ENCODE assay signal across 9 cellular contexts in genomic region chr1:6447016-6447817, GRCh38. TPM values are rescaled to one million over a fixed set of nuclear protein-coding genes. Genes with fewer than 3 reads are reported as not detected.
DNase-seq lines count a peak whose midpoint lies in the region; ATAC-seq, FAIRE-seq and TF ChIP-seq lines count a peak whose summit lies in the region.
"Had no signal": no experiment of that assay in that cellular context is flagged by ENCODE, and none has a peak within 500 bp of the region (broad histone marks: within the 10 kb centered on the region; RNA-seq: fewer than 3 reads in every experiment).

No MANE protein-coding gene starts in this region.

- TF ChIP-seq POLR2A in uterus (IDR thresholded peaks at IDR 0.05), result no peak

- no peak for FAIRE-seq in pancreas (lab: Jason Lieb, UNC)
- FAIRE-seq: TTC549 had no signal

- WGBS in ectodermal cell, 2 experiments, result 1% methylated on average over 67 of the region's 67 CpGs
- 11 to 12% methylated on average over 53 to 67 of the region's 67 CpGs for WGBS in pancreas, 2 donors

- TF ChIP-seq CTCF in GM13977 (IDR thresholded peaks at IDR 0.05; ENCODE audit: extremely low read depth, insufficient read depth, missing control alignments), result peak; percentile 3
- no peak for TF ChIP-seq CTCF in pancreas (IDR thresholded peaks at IDR 0.05)
- no peak for TF ChIP-seq CTCF in uterus (IDR thresholded peaks at IDR 0.05)

- intact Hi-C loops in pancreas (cut with DNase I) (no loop called here), uterus (cut with DNase I; ENCODE audit: low total_unique reads) (no loop called here)

- ATAC-seq in pancreas, result peak in 3 of 4 donors; percentile 3 to 11 (median 9)
- ATAC-seq in GM19023 (IDR thresholded peaks at IDR 0.05; ENCODE audit: unreplicated experiment), result no peak

- peaks cover 49% of the 10 kb centered on the region for H3K27me3 Mint-ChIP-seq in T-helper 2 cell treated with Interferon-gamma antibody and Interleukin-4, amounts not matched to agents 5 μg/mL and 100 μg/mL, for 36 hours (ENCODE audit: low read depth)

- H3K36me3 Mint-ChIP-seq in T-helper 2 cell treated with Interferon-gamma antibody and Interleukin-4, amounts not matched to agents 5 μg/mL and 100 μg/mL, for 36 hours (ENCODE audit: low read depth), result no peaks in the 10 kb centered on the region

- H3K4me1 ChIP-seq in ectodermal cell (ENCODE audit: control insufficient read depth, insufficient read depth, low read length), result peaks cover 31% of the 10 kb centered on the region
- peaks cover 0 to 3% (median 0%) of the 10 kb centered on the region in 3 donors for H3K4me1 ChIP-seq in pancreas
- peaks cover 0 to 13% of the 10 kb centered on the region in 2 donors for H3K4me1 ChIP-seq in uterus

- no peak overlapping the region for H3K27ac Mint-ChIP-seq in T-helper 2 cell treated with Interferon-gamma antibody and Interleukin-4, amounts not matched to agents 5 μg/mL and 100 μg/mL, for 36 hours

- peaks cover 5% of the 10 kb centered on the region for H3K4me1 Mint-ChIP-seq in T-helper 2 cell treated with Interferon-gamma antibody and Interleukin-4, amounts not matched to agents 5 μg/mL and 100 μg/mL, for 36 hours (ENCODE audit: low read depth)

- no peaks in the 10 kb centered on the region for H3K9me3 ChIP-seq in ectodermal cell (ENCODE audit: control insufficient read depth, low read length)
- no peaks in the 10 kb centered on the region for H3K9me3 ChIP-seq in pancreas
- no peaks in the 10 kb centered on the region for H3K9me3 ChIP-seq in uterus

- H3K36me3 ChIP-seq in ectodermal cell (ENCODE audit: control insufficient read depth, insufficient read depth, low read length) (no peaks in the 10 kb centered on the region), pancreas (no peaks in the 10 kb centered on the region), uterus (no peaks in the 10 kb centered on the region)

- in situ Hi-C loops in GM13977 (cut with MboI; ENCODE audit: low pct_unique_long_range_greater_than_20kb, low sequenced_read_pairs, unreplicated experiment), result no loop called here

- H3K4me3 ChIP-seq in ectodermal cell (ENCODE audit: insufficient read depth, low read depth, low read length) (peak overlapping the region; percentile 37), pancreas (peak overlapping the region in 1 of 4 donors; percentile 31), uterus (no peak overlapping the region)

- H3K27me3 ChIP-seq in ectodermal cell (ENCODE audit: control insufficient read depth, insufficient read depth, low read length, poor library complexity, severe bottlenecking) (peaks cover 53% of the 10 kb centered on the region), pancreas (no peaks in the 10 kb centered on the region), uterus (peaks cover 0 to 18% of the 10 kb centered on the region in 2 donors)

- no peak overlapping the region for H3K27ac ChIP-seq in ectodermal cell (ENCODE audit: insufficient read depth, low read depth, low read length, poor library complexity, severe bottlenecking)
- no peak overlapping the region for H3K27ac ChIP-seq in pancreas
- no peak overlapping the region for H3K27ac ChIP-seq in uterus

- DNase-seq in GM13977 (ENCODE audit: low spot score) (no peak), NCI-H1105 treated with DMSO at 0.1 percent for 48 hours (lab: John Stamatoyannopoulos, UW) (peak; percentile 40), pancreas (peak in 1 of 6 donors; percentile 33), uterus (no peak)
- DNase-seq in T-helper 2 cell treated with Interferon-gamma antibody and Interleukin-4, amounts not matched to agents 5 μg/mL and 100 μg/mL, for 36 hours (ENCODE audit: low spot score), result no peak
- DNase-seq: NCI-H446 treated with DMSO at 0.1 percent for 48 hours had no signal

- no peak overlapping the region for H3K4me3 Mint-ChIP-seq in T-helper 2 cell treated with Interferon-gamma antibody and Interleukin-4, amounts not matched to agents 5 μg/mL and 100 μg/mL, for 36 hours

- H3K9me3 Mint-ChIP-seq in T-helper 2 cell treated with Interferon-gamma antibody and Interleukin-4, amounts not matched to agents 5 μg/mL and 100 μg/mL, for 36 hours, result no peaks in the 10 kb centered on the region

RNA-seq across cellular contexts. Expression of gene TNFRSF25, which starts 18.8 kb away (rescaled TPM):
- 19.9 TPM for polyA plus RNA-seq in ectodermal cell (2013, experiment 1 of 4)
- 18.6 TPM for polyA plus RNA-seq in ectodermal cell (2013, experiment 2 of 4)
- polyA plus RNA-seq in ectodermal cell (2013, experiment 3 of 4), result 21.4 TPM
- 28.5 TPM for polyA plus RNA-seq in ectodermal cell (2013, experiment 4 of 4)
- total RNA-seq in pancreas, result 1 to 10 TPM in 5 of 6 donors, under 1 TPM in 1; 0.98 to 2.9 (median 2.4) TPM
- polyA plus RNA-seq in pancreas, result 10 to 100 TPM; 13.4 to 26.7 TPM
- total RNA-seq in uterus, result 10 to 100 TPM in 1 of 4 donors, 1 to 10 TPM in 3; 1.0 to 11.1 (median 4.8) TPM

RNA-seq across cellular contexts. Expression of gene ESPN, which starts 22.6 kb away (rescaled TPM):
- polyA plus RNA-seq in ectodermal cell (2013, experiment 1 of 4), result 2.0 TPM
- polyA plus RNA-seq in ectodermal cell (2013, experiment 2 of 4), result 3.9 TPM
- 3.5 TPM for polyA plus RNA-seq in ectodermal cell (2013, experiment 3 of 4)
- 3.2 TPM for polyA plus RNA-seq in ectodermal cell (2013, experiment 4 of 4)
- 1 to 10 TPM in 1 of 6 donors, under 1 TPM in 5; 0.31 to 2.5 (median 0.68) TPM for total RNA-seq in pancreas
- under 1 TPM; 0.28 to 0.99 TPM for polyA plus RNA-seq in pancreas
- total RNA-seq in uterus, result 1 to 10 TPM in 1 of 4 donors, under 1 TPM in 1, not detected in 2; 0.58 to 2.5 TPM

RNA-seq across cellular contexts. Expression of gene HES2, which starts 27.5 kb away (rescaled TPM):
- polyA plus RNA-seq in ectodermal cell (2013, experiment 1 of 4), result 0.09 TPM
- 0.05 TPM for polyA plus RNA-seq in ectodermal cell (2013, experiment 2 of 4)
- 0.11 TPM for polyA plus RNA-seq in ectodermal cell (2013, experiment 3 of 4)
- 0.04 TPM for polyA plus RNA-seq in ectodermal cell (2013, experiment 4 of 4)
- total RNA-seq in pancreas (under 1 TPM in 3 of 6 donors, not detected in 3; 0.03 to 0.31 (median 0.09) TPM), uterus (under 1 TPM in 1 of 4 donors, not detected in 3; 0.21 TPM)
- polyA plus RNA-seq in pancreas, result not detected

RNA-seq across cellular contexts. Expression of gene PLEKHG5, which starts 44.2 kb away (rescaled TPM):
- polyA plus RNA-seq in ectodermal cell (2013, experiment 1 of 4), result 20.6 TPM
- polyA plus RNA-seq in ectodermal cell (2013, experiment 2 of 4), result 23.6 TPM
- 19.4 TPM for polyA plus RNA-seq in ectodermal cell (2013, experiment 3 of 4)
- polyA plus RNA-seq in ectodermal cell (2013, experiment 4 of 4), result 23.1 TPM
- total RNA-seq in pancreas, result 1 to 10 TPM; 1.5 to 3.9 (median 2.6) TPM
- 1 to 10 TPM; 6.2 to 7.3 TPM for polyA plus RNA-seq in pancreas
- 10 to 100 TPM in 2 of 4 donors, 1 to 10 TPM in 2; 2.6 to 23.7 (median 8.2) TPM for total RNA-seq in uterus

RNA-seq across cellular contexts. Expression of gene ACOT7, which starts 53.6 kb away (rescaled TPM):
- 89.8 TPM for polyA plus RNA-seq in ectodermal cell (2013, experiment 1 of 4)
- 80.0 TPM for polyA plus RNA-seq in ectodermal cell (2013, experiment 2 of 4)
- 73.0 TPM for polyA plus RNA-seq in ectodermal cell (2013, experiment 3 of 4)
- 70.4 TPM for polyA plus RNA-seq in ectodermal cell (2013, experiment 4 of 4)
- total RNA-seq in pancreas (1 to 10 TPM; 3.1 to 7.6 (median 5.2) TPM), uterus (10 to 100 TPM in 2 of 4 donors, 1 to 10 TPM in 2; 7.4 to 27.6 (median 12.4) TPM)
- polyA plus RNA-seq in pancreas, result 1 to 10 TPM; 3.8 to 7.0 TPM
